16 cellular contexts compared by ENCODE assay signal in the genomic region with DNA sequence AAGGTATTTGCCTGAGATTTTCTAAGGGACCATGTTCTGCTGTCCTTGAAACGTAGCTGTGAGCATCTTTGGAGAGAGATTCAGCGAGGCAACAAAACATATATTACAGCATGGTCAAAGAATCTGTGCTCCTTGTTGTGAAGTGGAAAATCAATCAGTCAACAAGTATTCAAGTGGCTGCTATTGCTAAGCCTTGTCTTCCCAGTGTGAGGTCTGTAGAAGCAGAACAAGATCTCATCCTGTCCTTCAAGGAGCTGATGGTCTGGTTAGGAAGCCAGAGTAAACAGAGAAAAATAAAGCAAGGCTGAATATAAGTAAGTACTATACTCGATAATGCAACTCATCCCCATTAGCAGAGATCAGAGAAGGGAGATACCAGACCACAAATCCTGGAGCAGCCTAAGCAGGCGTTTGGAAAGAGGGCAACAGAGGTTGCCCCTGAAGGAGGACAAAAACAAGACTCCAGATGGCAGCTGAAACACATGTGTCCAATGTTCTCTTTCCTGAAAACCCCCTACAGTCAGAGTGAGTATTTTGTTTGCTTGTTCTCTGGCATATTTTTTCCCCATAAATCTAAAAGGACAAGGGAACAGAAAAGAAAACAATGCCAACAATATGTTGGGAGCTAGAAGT.
DNase-seq lines count a peak whose midpoint lies in the region; ATAC-seq and TF ChIP-seq lines count a peak whose summit lies in the region.
"Had no signal": no experiment of that assay in that cellular context is flagged by ENCODE, and none has a peak within 500 bp of the region (broad histone marks: within the 10 kb centered on the region; RNA-seq: fewer than 3 reads in every experiment).

No MANE protein-coding gene starts in this region.

- H2BK15ac ChIP-seq in H9 (ENCODE audit: low read depth, low read length), result no peak overlapping the region

- H3K27me3 ChIP-seq in skeletal muscle tissue (ENCODE audit: control insufficient read depth in 3 of 3, insufficient read depth in 3 of 3, low read length in 3 of 3) (no peaks in the 10 kb centered on the region), H9 (ENCODE audit: insufficient read depth, low read length) (no peaks in the 10 kb centered on the region)

- H4K5ac ChIP-seq in H9 (ENCODE audit: insufficient read length, low read depth, low read length), result no peak overlapping the region

- H3K56ac ChIP-seq in H9 (ENCODE audit: insufficient read length, low read depth, low read length), result no peak overlapping the region

- DNase-seq in EH (ENCODE audit: low read depth) (peak; percentile 41), iris pigment epithelial cell (ENCODE audit: low read depth) (peak; percentile 18), NCI-H146 (lab: John Stamatoyannopoulos, UW) (no peak), H9 (no peak), KBM-7 (no peak)
- DNase-seq in central memory CD8-positive, alpha-beta T cell (ENCODE audit: low spot score in 2 of 2), result no peak
- no peak for DNase-seq in activated CD4-positive, alpha-beta T cell treated with anti-CD3 and anti-CD28 coated beads, Interleukin-2, amount 50 U/mL, for 48 hours
- DNase-seq: activated CD4-positive, alpha-beta T cell treated with anti-CD3 and anti-CD28 coated beads for 4 hours; DMS53; hippocampal formation; NCI-H1048 had no signal

- peaks cover 67% of the 10 kb centered on the region for H3K36me3 Mint-ChIP-seq in central memory CD8-positive, alpha-beta T cell (ENCODE audit: insufficient read depth)
- no peaks in the 10 kb centered on the region; a peak in 1 of 7 replicates for H3K36me3 Mint-ChIP-seq in H9 (ENCODE audit: insufficient read depth in 1 of 3, low read depth in 3 of 3)

- H3K23me2 ChIP-seq in H9 (ENCODE audit: insufficient read length, low read depth, low read length, poor library complexity, severe bottlenecking), result no peaks in the 10 kb centered on the region

- H3K4me1 ChIP-seq in skeletal muscle tissue (ENCODE audit: control insufficient read depth in 3 of 3, insufficient read depth in 3 of 3, low read length in 3 of 3) (peaks cover 19 to 30% (median 26%) of the 10 kb centered on the region in 3 donors), H9 (ENCODE audit: insufficient read depth, low read length) (no peaks in the 10 kb centered on the region; the same call in 1 of the 2 replicates)

- ATAC-seq in central memory CD8-positive, alpha-beta T cell (replicated peaks; ENCODE audit: extremely low read depth, poor library complexity, severe bottlenecking), result no peak
- ATAC-seq: HepG2, Panc1 had no signal

- no peak overlapping the region for H4K91ac ChIP-seq in H9 (ENCODE audit: insufficient read length, low read depth, low read length)

- H3K9me3 ChIP-seq in skeletal muscle tissue (ENCODE audit: control insufficient read depth in 3 of 3, low read length in 3 of 3) (no peaks in the 10 kb centered on the region), H9 (ENCODE audit: control insufficient read depth, low read depth, low read length) (no peaks in the 10 kb centered on the region)

- H3K18ac ChIP-seq in H9 (ENCODE audit: insufficient read length, low read depth, low read length), result no peak overlapping the region

- no peak overlapping the region for H3K4me3 ChIP-seq in skeletal muscle tissue (ENCODE audit: low read length in 3 of 3)
- H3K4me3 ChIP-seq: lung had no signal

- H3K79me2 ChIP-seq in H9 (ENCODE audit: insufficient read depth, low read length), result no peaks in the 10 kb centered on the region

- in situ Hi-C loops in KBM-7 (cut with MboI; ENCODE audit: low pct_unique_long_range_greater_than_20kb, low sequenced_read_pairs), result no loop called here

- no peak overlapping the region for H2AFZ ChIP-seq in H9 (ENCODE audit: low read length)

- no peak overlapping the region for H2BK5ac ChIP-seq in H9 (ENCODE audit: insufficient read length, low read length)

- H3K36me3 ChIP-seq in skeletal muscle tissue (ENCODE audit: control insufficient read depth in 3 of 3, insufficient read depth in 3 of 3, low read length in 3 of 3), result peaks cover 10 to 35% (median 19%) of the 10 kb centered on the region in 3 donors

- TF ChIP-seq CTCF in H9 (conservative IDR thresholded peaks at IDR 0.05), result no peak

- no peak overlapping the region for H3K14ac ChIP-seq in H9 (ENCODE audit: insufficient read depth, low read length)

- no peak overlapping the region for H2BK12ac ChIP-seq in H9 (ENCODE audit: insufficient read length, low read depth, low read length)

- H3K27me3 Mint-ChIP-seq in central memory CD8-positive, alpha-beta T cell, result no peaks in the 10 kb centered on the region
- H3K27me3 Mint-ChIP-seq in H9 (ENCODE audit: low read depth), result no peaks in the 10 kb centered on the region
- H3K27me3 Mint-ChIP-seq: brain had no signal

- peak overlapping the region; percentile 61 for H3K27ac ChIP-seq in skeletal muscle tissue (ENCODE audit: low read depth, low read length)
- H3K27ac ChIP-seq in H9 (ENCODE audit: insufficient read length, low read depth, low read length), result no peak overlapping the region

- no peaks in the 10 kb centered on the region for H3K79me1 ChIP-seq in H9 (ENCODE audit: insufficient read depth, low read depth, low read length, poor library complexity, severe bottlenecking)

- H4K20me1 ChIP-seq in H9 (ENCODE audit: control insufficient read depth, insufficient read depth, insufficient read length), result no peaks in the 10 kb centered on the region

- H3K4me2 ChIP-seq in H9 (ENCODE audit: insufficient read depth, insufficient read length, low read length), result no peak overlapping the region

- no peak overlapping the region for H3T11ph ChIP-seq in H9 (ENCODE audit: low read length)

- H3K4me3 Mint-ChIP-seq in central memory CD8-positive, alpha-beta T cell, result no peak overlapping the region
- H3K4me3 Mint-ChIP-seq in H9, result no peak overlapping the region
- H3K4me3 Mint-ChIP-seq: brain had no signal

- H3K9me3 Mint-ChIP-seq in central memory CD8-positive, alpha-beta T cell, result no peaks in the 10 kb centered on the region
- H3K9me3 Mint-ChIP-seq in H9, result no peaks in the 10 kb centered on the region
- H3K9me3 Mint-ChIP-seq: brain had no signal

- H2BK20ac ChIP-seq in H9 (ENCODE audit: low read depth, low read length, poor library complexity, severe bottlenecking), result no peak overlapping the region

- no CpG with 5 or more reads among the region's 4 CpGs for WGBS in H9 (ENCODE audit: extremely low coverage, insufficient read length, low lambda C conversion rate)

- no peak overlapping the region for H3K4ac ChIP-seq in H9 (ENCODE audit: low read depth, low read length)

- H3K9ac ChIP-seq in skeletal muscle tissue (ENCODE audit: low read depth in 1 of 3, low read length in 3 of 3), result no peak overlapping the region
- no peak overlapping the region for H3K9ac ChIP-seq in H9 (ENCODE audit: extremely low read depth, insufficient read length, low read length)

- peaks cover 10% of the 10 kb centered on the region for H3K4me1 Mint-ChIP-seq in central memory CD8-positive, alpha-beta T cell
- H3K4me1 Mint-ChIP-seq in H9, result peaks cover 5 to 6% of the 10 kb centered on the region in 2 experiments; a peak in 3 of 4 replicates

- H3K27ac Mint-ChIP-seq in central memory CD8-positive, alpha-beta T cell (ENCODE audit: low read depth), result peak overlapping the region; percentile 7
- peak overlapping the region in 1 of 3 experiments; percentile 18; a peak in 1 of 7 replicates for H3K27ac Mint-ChIP-seq in H9

- no peak overlapping the region for H3K23ac ChIP-seq in H9 (ENCODE audit: insufficient read length, low read depth, low read length)

- no peak overlapping the region for H2AK5ac ChIP-seq in H9 (ENCODE audit: insufficient read length, low read length)

- H4K8ac ChIP-seq in H9 (replicated peaks; ENCODE audit: insufficient read length, low read depth, low read length), result no peak overlapping the region

- H2BK120ac ChIP-seq in H9 (ENCODE audit: low read depth, low read length, poor library complexity, severe bottlenecking), result no peak overlapping the region

Comparison
In these comparisons a context has a peak if more than half of its experiments do, and no peak if none do; other contexts are left out.
1. DNase-seq: peak in EH (single experiment) and iris pigment epithelial cell (single experiment); none in central memory CD8-positive, alpha-beta T cell (0 of 2), NCI-H146 (single experiment), activated CD4-positive, alpha-beta T cell treated with anti-CD3 and anti-CD28 coated beads, Interleukin-2, amount 50 U/mL, for 48 hours (0 of 2), H9 (single experiment) and KBM-7 (single experiment).